8 cellular contexts compared by ENCODE assay signal in the genomic region with DNA sequence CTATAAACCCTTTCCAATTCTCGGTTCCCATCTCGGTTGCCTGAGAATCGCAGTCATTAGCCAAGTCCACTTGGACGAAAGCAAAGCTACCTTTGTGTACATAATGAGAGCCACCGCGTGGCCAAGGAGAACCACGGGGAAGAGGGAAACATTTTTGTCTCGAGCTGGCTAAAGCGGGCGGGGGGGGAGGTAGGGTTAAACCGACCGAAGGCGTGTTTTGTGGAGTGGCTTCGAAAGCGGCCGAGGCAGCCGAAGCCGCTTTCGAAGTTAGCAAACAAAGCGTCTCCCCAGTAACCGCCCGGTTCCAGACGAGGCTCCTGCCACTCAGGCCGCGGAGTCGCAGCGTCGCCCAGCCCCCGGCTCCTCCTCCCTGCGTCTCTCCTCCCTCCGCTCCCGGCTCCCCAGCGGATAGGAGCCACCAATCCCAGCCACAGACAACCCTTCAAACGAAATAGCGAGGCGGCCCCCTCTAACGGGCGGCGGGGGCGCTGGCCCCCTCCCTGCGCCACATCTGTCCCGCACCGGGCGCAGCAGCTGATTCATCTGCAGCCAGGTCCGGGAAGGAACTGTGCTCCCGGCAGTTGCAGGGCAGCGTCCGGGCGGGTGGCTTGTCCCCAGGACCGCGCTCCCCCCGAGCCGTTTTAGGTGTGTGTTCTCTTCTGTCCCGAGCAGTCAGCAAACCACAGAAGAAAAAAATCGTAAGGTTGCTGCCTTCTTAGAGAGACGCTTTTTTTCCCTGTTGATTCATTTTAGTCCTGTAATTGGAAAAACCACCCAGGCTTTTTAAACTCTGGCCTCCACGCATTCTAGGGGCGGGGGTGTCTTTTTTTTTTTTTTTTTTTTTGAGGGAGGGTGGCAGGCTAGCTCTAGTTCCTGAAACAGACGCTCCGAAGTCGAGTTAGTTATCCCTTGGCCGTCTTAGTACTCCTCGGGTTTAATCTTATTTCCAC. TPM values are rescaled to one million over a fixed set of nuclear protein-coding genes. Genes with fewer than 3 reads are reported as not detected.
DNase-seq lines count a peak whose midpoint lies in the region; ATAC-seq and TF ChIP-seq lines count a peak whose summit lies in the region.

No MANE protein-coding gene starts in this region.

- 0 to 1% methylated on average over 63 of the region's 63 CpGs for WGBS in lung, 2 donors

- no peak for TF ChIP-seq CTCF in lung (IDR thresholded peaks at IDR 0.05; ENCODE audit: control extremely low read depth, extremely low read depth)

- POLR2A ChIA-PET in activated CD4-positive, alpha-beta memory T cell treated with anti-CD3 and anti-CD28 coated beads for 36 hours (lab: Charles Lee): interaction anchor here (0.5 to 3.3 kb wide), 16 partner anchors 10 to 213 kb away, joined by 3 to 42 read pairs (median 4); no protein-coding TSS in a partner anchor

- peaks cover 65% of the 10 kb centered on the region for H3K27me3 Mint-ChIP-seq in CD4-positive, CD25-positive, alpha-beta regulatory T cell
- H3K27me3 Mint-ChIP-seq in activated CD4-positive, alpha-beta memory T cell treated with anti-CD3 and anti-CD28 coated beads for 36 hours: no peaks in the 10 kb centered on the region

- intact Hi-C loops in activated CD4-positive, alpha-beta memory T cell treated with anti-CD3 and anti-CD28 coated beads for 36 hours (cut with micrococcal nuclease): loop anchor here (1.0 to 5.0 kb wide), 11 partner anchors 36 to 876 kb away; a partner anchor contains a TSS

- peaks cover 51% of the 10 kb centered on the region for H3K4me1 ChIP-seq in CD4-positive, CD25-positive, alpha-beta regulatory T cell (ENCODE audit: control insufficient read depth, insufficient read depth, low read length, poor library complexity, severe bottlenecking)
- peaks cover 3 to 7% of the 10 kb centered on the region in 2 donors for H3K4me1 ChIP-seq in lung (ENCODE audit: control insufficient read depth in 2 of 2, insufficient read depth in 2 of 2, low read length in 2 of 2)

- peaks cover 4% of the 10 kb centered on the region for H3K36me3 Mint-ChIP-seq in CD4-positive, CD25-positive, alpha-beta regulatory T cell
- peaks cover 23% of the 10 kb centered on the region for H3K36me3 Mint-ChIP-seq in activated CD4-positive, alpha-beta memory T cell treated with anti-CD3 and anti-CD28 coated beads for 36 hours

- peak overlapping the region; percentile 96 to 99 (median 97) for H3K4me3 Mint-ChIP-seq in CD4-positive, CD25-positive, alpha-beta regulatory T cell
- H3K4me3 Mint-ChIP-seq in activated CD4-positive, alpha-beta memory T cell treated with anti-CD3 and anti-CD28 coated beads for 36 hours: peak overlapping the region; percentile 86

- H3K4me3 ChIP-seq in CD4-positive, CD25-positive, alpha-beta regulatory T cell (ENCODE audit: low read depth, low read length): peak overlapping the region; percentile 69
- peak overlapping the region; percentile 50 for H3K4me3 ChIP-seq in lung

- H3K4me1 Mint-ChIP-seq in CD4-positive, CD25-positive, alpha-beta regulatory T cell: peaks cover 7 to 43% (median 25%) of the 10 kb centered on the region in 4 donors
- H3K4me1 Mint-ChIP-seq in activated CD4-positive, alpha-beta memory T cell treated with anti-CD3 and anti-CD28 coated beads for 36 hours (ENCODE audit: low read depth): peaks cover 25% of the 10 kb centered on the region

- H3K9me3 ChIP-seq in CD4-positive, CD25-positive, alpha-beta regulatory T cell (ENCODE audit: control insufficient read depth in 2 of 2, low read length in 2 of 2): no peaks in the 10 kb centered on the region
- no peaks in the 10 kb centered on the region for H3K9me3 ChIP-seq in lung (ENCODE audit: control insufficient read depth in 2 of 2, insufficient read depth in 1 of 2, low read length in 1 of 2)

- no peaks in the 10 kb centered on the region for H3K36me3 ChIP-seq in CD4-positive, CD25-positive, alpha-beta regulatory T cell (ENCODE audit: control insufficient read depth, insufficient read depth, low read length)
- no peaks in the 10 kb centered on the region for H3K36me3 ChIP-seq in lung (ENCODE audit: control insufficient read depth in 2 of 2, insufficient read depth in 2 of 2, low read length in 2 of 2)

- peaks cover 5% of the 10 kb centered on the region for H3K27me3 ChIP-seq in CD4-positive, CD25-positive, alpha-beta regulatory T cell (ENCODE audit: control insufficient read depth, insufficient read depth, low read length)
- no peaks in the 10 kb centered on the region for H3K27me3 ChIP-seq in lung (ENCODE audit: control insufficient read depth, insufficient read depth)

- peak; percentile 35 to 44 for ATAC-seq in CD4-positive, CD25-positive, alpha-beta regulatory T cell (ENCODE audit: low read depth in 2 of 2)
- ATAC-seq in GM19452 (IDR thresholded peaks at IDR 0.05; ENCODE audit: unreplicated experiment): peak; percentile 64
- peak; percentile 64 for ATAC-seq in HG03571 (IDR thresholded peaks at IDR 0.05; ENCODE audit: unreplicated experiment)
- ATAC-seq in lung (ENCODE audit: insufficient read depth, low FRiP score): peak; percentile 61

- peak; percentile 75 to 86 (median 84) for DNase-seq in CD4-positive, CD25-positive, alpha-beta regulatory T cell
- peak; percentile 90 for DNase-seq in NCI-H748 treated with DMSO at 0.1 percent for 48 hours (lab: John Stamatoyannopoulos, UW)
- peak; percentile 93 for DNase-seq in activated CD4-positive, alpha-beta memory T cell treated with anti-CD3 and anti-CD28 coated beads for 36 hours
- DNase-seq in ecto neural progenitor cell (ENCODE audit: low spot score): peak; percentile 97
- peak; percentile 96 for DNase-seq in lung (ENCODE audit: low spot score)
- peak; percentile 56 to 84 (median 67) for DNase-seq in stimulated activated CD4-positive, alpha-beta T cell treated with anti-CD3 and anti-CD28 coated beads, TNF-alpha, amount 100 ng/mL, for 24 hours (ENCODE audit: low read depth in 3 of 3)

- peak overlapping the region; percentile 99 to 100 (median 99) for H3K27ac Mint-ChIP-seq in CD4-positive, CD25-positive, alpha-beta regulatory T cell
- peak overlapping the region; percentile 93 for H3K27ac Mint-ChIP-seq in activated CD4-positive, alpha-beta memory T cell treated with anti-CD3 and anti-CD28 coated beads for 36 hours

- peaks cover 0 to 4% (median 0%) of the 10 kb centered on the region in 7 donors for H3K9me3 Mint-ChIP-seq in CD4-positive, CD25-positive, alpha-beta regulatory T cell
- H3K9me3 Mint-ChIP-seq in activated CD4-positive, alpha-beta memory T cell treated with anti-CD3 and anti-CD28 coated beads for 36 hours: no peaks in the 10 kb centered on the region

- CTCF ChIA-PET in activated CD4-positive, alpha-beta memory T cell treated with anti-CD3 and anti-CD28 coated beads for 36 hours (lab: Charles Lee): interaction anchor here (0.7 to 4.1 kb wide), 11 partner anchors 12 to 218 kb away, joined by 3 to 29 read pairs (median 9); no protein-coding TSS in a partner anchor

- peak overlapping the region; percentile 97 for H3K27ac ChIP-seq in CD4-positive, CD25-positive, alpha-beta regulatory T cell (ENCODE audit: insufficient read depth, low read length, poor library complexity, severe bottlenecking)
- H3K27ac ChIP-seq in lung (ENCODE audit: low read depth in 1 of 2, low read length in 1 of 2): peak overlapping the region; percentile 96 to 99

RNA-seq across cellular contexts. Expression of a gene that starts 1.8 kb away (rescaled TPM):
- total RNA-seq in CD4-positive, CD25-positive, alpha-beta regulatory T cell: 37.3 TPM
- 10 to 100 TPM; 42.6 to 86.8 (median 51.0) TPM for polyA plus RNA-seq in CD4-positive, CD25-positive, alpha-beta regulatory T cell
- total RNA-seq in activated CD4-positive, alpha-beta memory T cell treated with anti-CD3 and anti-CD28 coated beads for 36 hours: 10 to 100 TPM; 45.9 to 51.4 TPM
- 10 to 100 TPM; 51.6 to 65.3 TPM for total RNA-seq in lung
- polyA plus RNA-seq in lung: 10 to 100 TPM; 49.1 to 74.5 TPM

Comparison
In these comparisons a context has a peak if more than half of its experiments do, and no peak if none do; other contexts are left out.
1. Peak in every context shown above with its lines: DNase-seq, ATAC-seq, H3K4me3 ChIP-seq and H3K27ac ChIP-seq.